Comparison of ENCODE assay signal across 8 cellular contexts in the genomic region with DNA sequence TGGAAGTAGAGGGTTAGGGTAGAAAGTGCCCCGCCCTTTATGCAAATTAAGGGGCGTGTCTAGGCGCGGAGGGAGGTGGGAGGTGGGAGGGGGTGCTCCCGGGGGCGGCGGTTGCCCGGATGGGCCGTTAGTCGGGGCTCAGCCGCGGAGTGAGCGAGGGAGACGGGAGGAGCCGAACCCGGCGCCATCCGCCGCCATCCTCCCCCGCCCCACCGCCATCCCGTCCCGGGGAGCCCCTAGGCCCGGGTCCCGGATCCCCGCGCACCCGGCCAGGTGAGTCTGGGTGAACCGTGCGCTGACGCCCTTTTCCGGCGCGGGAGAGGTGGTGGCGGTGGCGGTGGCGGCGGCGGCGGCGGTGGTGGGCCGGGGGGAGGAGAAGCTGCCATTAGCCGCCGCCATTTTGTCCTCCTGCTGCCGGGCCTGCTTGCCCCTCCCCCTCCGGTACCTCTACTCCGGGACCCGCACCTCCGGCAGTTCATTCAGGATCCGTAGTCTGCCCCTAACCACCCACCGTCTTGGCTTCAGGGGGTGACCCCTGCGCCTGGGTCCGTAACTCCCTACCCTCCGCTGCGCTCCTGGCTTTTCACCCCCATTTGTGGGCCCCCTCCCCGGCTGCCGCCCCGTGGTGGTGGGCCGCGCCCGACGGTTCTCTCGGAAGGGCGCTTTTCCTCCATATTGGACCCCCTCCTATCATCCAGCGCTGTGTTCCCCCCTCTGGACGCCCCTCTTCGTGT. TPM values are rescaled to one million over a fixed set of nuclear protein-coding genes. Genes with fewer than 3 reads are reported as not detected.
DNase-seq lines count a peak whose midpoint lies in the region; ATAC-seq and TF ChIP-seq lines count a peak whose summit lies in the region.

A gene (plus strand): TSS at position 130 of the 734 bp plus-strand sequence. CDS start 2,075 bp downstream, outside the sequence.

- H3K9ac ChIP-seq in BLaER1 treated with 17β-estradiol and CSF1 and Interleukin-3, amounts not matched to agents 10 nM and 100 nM = peak within 1 kb of the TSS; percentile 94 to 99 (median 99)
- H3K9ac ChIP-seq in subcutaneous abdominal adipose tissue (ENCODE audit: low read length in 5 of 5) = peak within 1 kb of the TSS; percentile 32 to 99 (median 95)

- peaks cover 0 to 1% (median 0%) of the 10 kb centered on the region in 7 donors for H3K9me3 Mint-ChIP-seq in naive B cell

- peaks cover under 1 to 1% of the 10 kb centered on the region in 2 donors for H3K36me3 Mint-ChIP-seq in naive B cell

- H3K4me2 ChIP-seq in BLaER1 treated with 17β-estradiol and CSF1 and Interleukin-3, amounts not matched to agents 10 nM and 100 nM = peak within 1 kb of the TSS; percentile 93 to 100 (median 96)

- no peaks in the 10 kb centered on the region for H3K27me3 Mint-ChIP-seq in naive B cell

- peaks cover 28 to 44% (median 42%) of the 10 kb centered on the region in 11 experiments for H3K36me3 ChIP-seq in BLaER1 treated with 17β-estradiol and CSF1 and Interleukin-3, amounts not matched to agents 10 nM and 100 nM
- peaks cover 0 to 25% (median 23%) of the 10 kb centered on the region in 5 donors for H3K36me3 ChIP-seq in subcutaneous abdominal adipose tissue (ENCODE audit: control insufficient read depth in 5 of 5, insufficient read depth in 5 of 5, low read length in 5 of 5)

- peak within 1 kb of the TSS; percentile 89 to 99 (median 96) for H3K4me3 ChIP-seq in BLaER1 treated with 17β-estradiol and CSF1 and Interleukin-3, amounts not matched to agents 10 nM and 100 nM
- H3K4me3 ChIP-seq in subcutaneous abdominal adipose tissue (ENCODE audit: low read depth in 1 of 5, low read length in 5 of 5) = peak within 1 kb of the TSS; percentile 85 to 93 (median 86)

- ATAC-seq in HG03280 (IDR thresholded peaks at IDR 0.05; ENCODE audit: unreplicated experiment) (peak; percentile 54), naive B cell (ENCODE audit: low read depth in 2 of 2) (peak; percentile 28 to 29)

- H3K27me3 ChIP-seq in BLaER1 treated with 17β-estradiol and CSF1 and Interleukin-3, amounts not matched to agents 10 nM and 100 nM = no peaks in the 10 kb centered on the region
- H3K27me3 ChIP-seq in subcutaneous abdominal adipose tissue (ENCODE audit: control insufficient read depth in 5 of 5, insufficient read depth in 4 of 5, low read length in 5 of 5) = no peaks in the 10 kb centered on the region

- peaks cover 26 to 50% (median 43%) of the 10 kb centered on the region in 11 experiments; a peak in 20 of 22 replicates for H4K20me1 ChIP-seq in BLaER1 treated with 17β-estradiol and CSF1 and Interleukin-3, amounts not matched to agents 10 nM and 100 nM

- H3K4me1 ChIP-seq in BLaER1 treated with 17β-estradiol and CSF1 and Interleukin-3, amounts not matched to agents 10 nM and 100 nM = peaks cover 27 to 64% (median 35%) of the 10 kb centered on the region in 10 experiments
- peaks cover 0 to 37% (median 27%) of the 10 kb centered on the region in 5 donors for H3K4me1 ChIP-seq in subcutaneous abdominal adipose tissue (ENCODE audit: control insufficient read depth in 5 of 5, insufficient read depth in 5 of 5, low read length in 5 of 5)

- peak; percentile 69 for TF ChIP-seq POLR2A in GM19099 (IDR thresholded peaks at IDR 0.05; ENCODE audit: extremely low read depth, insufficient read length, low read depth)
- no peak for TF ChIP-seq POLR2A in erythroblast (IDR thresholded peaks at IDR 0.05; ENCODE audit: low read length)

- peak within 1 kb of the TSS; percentile 91 to 100 (median 97) for H3K27ac Mint-ChIP-seq in naive B cell

- H3K27ac ChIP-seq in BLaER1 treated with 17β-estradiol and CSF1 and Interleukin-3, amounts not matched to agents 10 nM and 100 nM = peak within 1 kb of the TSS; percentile 92 to 99 (median 98)
- H3K27ac ChIP-seq in subcutaneous abdominal adipose tissue (ENCODE audit: low read depth, low read length) = peak within 1 kb of the TSS; percentile 95

- H3K9me3 ChIP-seq in BLaER1 treated with 17β-estradiol and CSF1 and Interleukin-3, amounts not matched to agents 10 nM and 100 nM (replicated peaks in 1 of 11) = no peaks in the 10 kb centered on the region
- no peaks in the 10 kb centered on the region for H3K9me3 ChIP-seq in subcutaneous abdominal adipose tissue (ENCODE audit: control insufficient read depth in 5 of 5, low read length in 5 of 5)

- H3K4me3 Mint-ChIP-seq in naive B cell = peak within 1 kb of the TSS; percentile 74 to 98 (median 92)

- DNase-seq in NCI-H510A (lab: John Stamatoyannopoulos, UW) (peak; percentile 98), erythroblast (lab: John Stamatoyannopoulos, UW) (peak; percentile 92 to 93), naive B cell (no peak)
- DNase-seq in activated CD8-positive, alpha-beta memory T cell treated with anti-CD3 and anti-CD28 coated beads for 4 hours (ENCODE audit: low read depth in 2 of 2) = peak; percentile 64 to 95

- peaks cover 27 to 46% (median 29%) of the 10 kb centered on the region in 3 donors for H3K4me1 Mint-ChIP-seq in naive B cell

RNA-seq across cellular contexts. Expression of the gene that starts here (rescaled TPM):
- 10 to 100 TPM in 1 of 6 donors, 1 to 10 TPM in 4, under 1 TPM in 1; 0.70 to 11.3 (median 6.3) TPM for polyA plus RNA-seq in naive B cell (ENCODE audit: low read depth in 6 of 6)
